ENCODE assay signal across 8 cellular contexts in genomic region chr1:178768423-178768822, GRCh38. TPM values are rescaled to one million over a fixed set of nuclear protein-coding genes. Genes with fewer than 3 reads are reported as not detected.
DNase-seq lines count a peak whose midpoint lies in the region; ATAC-seq and TF ChIP-seq lines count a peak whose summit lies in the region.

No MANE protein-coding gene starts in this region.

- no peak overlapping the region for H3K4me3 ChIP-seq in AG04449 (ENCODE audit: low read depth, low read length)

- no peak for DNase-seq in AG04449 (ENCODE audit: low read depth, low spot score)
- peak; percentile 40 for DNase-seq in GM03348 (ENCODE audit: low spot score)
- peak; percentile 7 for DNase-seq in NCI-H1092 (lab: John Stamatoyannopoulos, UW)
- peak; percentile 25 for DNase-seq in activated T-cell treated with anti-CD3 and anti-CD28 coated beads, Interleukin-2, amount 50 U/mL, for 1 hour
- DNase-seq in left ventricle myocardium superior: no peak
- DNase-seq in stromal cell of bone marrow (ENCODE audit: low read depth): peak; percentile 9

- intact Hi-C loops in left ventricle myocardium superior (cut with micrococcal nuclease): no loop called here

- CTCF ChIA-PET in AG04449 (lab: Yijun Ruan, JAX): interaction anchor here (0.8 to 1.5 kb wide), 5 partner anchors 11 to 235 kb away, joined by 3 to 4 read pairs (median 4); no protein-coding TSS in a partner anchor

- peak; percentile 21 for ATAC-seq in left ventricle myocardium superior
- ATAC-seq in HG03108 (IDR thresholded peaks at IDR 0.05; ENCODE audit: unreplicated experiment): no peak
- no peak for ATAC-seq in GM21723 (IDR thresholded peaks at IDR 0.05; ENCODE audit: unreplicated experiment)

- POLR2A ChIA-PET in AG04449 (lab: Yijun Ruan, JAX): no interaction called here

- TF ChIP-seq CTCF in AG04449 (IDR thresholded peaks at IDR 0.05; ENCODE audit: insufficient read depth, low read length, missing control alignments): peak; percentile 36

RNA-seq across cellular contexts. Expression of gene RALGPS2, which starts 43.4 kb away (rescaled TPM):
- total RNA-seq in left ventricle myocardium superior: 13.7 TPM

Comparison
In these comparisons a context has a peak if more than half of its experiments do, and no peak if none do; other contexts are left out.
1. DNase-seq: peak in GM03348 (single experiment), NCI-H1092 (single experiment), activated T-cell treated with anti-CD3 and anti-CD28 coated beads, Interleukin-2, amount 50 U/mL, for 1 hour (single experiment) and stromal cell of bone marrow (single experiment); none in AG04449 (single experiment) and left ventricle myocardium superior (single experiment).